In genomic region chr22:46035742-46036557, GRCh38 we compare ENCODE assay signal across 8 cellular contexts. TPM values are rescaled to one million over a fixed set of nuclear protein-coding genes. Genes with fewer than 3 reads are reported as not detected.
DNase-seq lines count a peak whose midpoint lies in the region; ATAC-seq and TF ChIP-seq lines count a peak whose summit lies in the region.

No MANE protein-coding gene starts in this region.

- peak overlapping the region; percentile 73 for H3K4me2 ChIP-seq in GM23248 (ENCODE audit: unreplicated experiment)
- peak overlapping the region; percentile 94 for H3K4me2 ChIP-seq in Karpas-422 (ENCODE audit: low read depth, low read length, poor library complexity, severe bottlenecking)

- H3K36me3 ChIP-seq in GM23248 (ENCODE audit: low read depth) (no peaks in the 10 kb centered on the region), Karpas-422 (ENCODE audit: insufficient read depth, low read length) (no peaks in the 10 kb centered on the region), RWPE2 (ENCODE audit: low read depth) (no peaks in the 10 kb centered on the region)

- peak overlapping the region; percentile 45 for H2AFZ ChIP-seq in GM23248
- H2AFZ ChIP-seq in Karpas-422 (ENCODE audit: low read length): no peak overlapping the region

- H3K9ac ChIP-seq in GM23248: peak overlapping the region; percentile 92
- H3K9ac ChIP-seq in Karpas-422 (ENCODE audit: low read length): peak overlapping the region; percentile 88

- peak overlapping the region; percentile 62 to 90 (median 87) for H3K27ac Mint-ChIP-seq in nephron

- peak overlapping the region; percentile 89 to 90 (median 89) for H3K4me3 Mint-ChIP-seq in nephron

- H3K4me1 Mint-ChIP-seq in nephron: peaks cover 18% of the 10 kb centered on the region

- H3K9me3 Mint-ChIP-seq in nephron: no peaks in the 10 kb centered on the region

- no peaks in the 10 kb centered on the region for H3K36me3 Mint-ChIP-seq in nephron (ENCODE audit: low read depth)

- H4K20me1 ChIP-seq in GM23248 (ENCODE audit: insufficient read depth) (no peaks in the 10 kb centered on the region), Karpas-422 (ENCODE audit: insufficient read depth, low read depth, low read length) (no peaks in the 10 kb centered on the region)

- H3F3A ChIP-seq in GM23248 (ENCODE audit: insufficient read depth): peaks cover 10% of the 10 kb centered on the region

- H3K27ac ChIP-seq in GM23248 (peak overlapping the region; percentile 83), Karpas-422 (ENCODE audit: low read length) (peak overlapping the region; percentile 50), RWPE2 (ENCODE audit: poor library complexity, severe bottlenecking) (peak overlapping the region; percentile 87)

- ATAC-seq in RWPE2 (ENCODE audit: low read depth): peak; percentile 79

- WGBS in GM23248 (ENCODE audit: low coverage in 1 of 2, low lambda C conversion rate in 2 of 2, missing lambda C conversion rate in 2 of 2), 2 experiments: 1% methylated on average over 27 to 72 of the region's 84 CpGs

- H3K79me2 ChIP-seq in GM23248 (ENCODE audit: insufficient read depth) (peaks cover 41% of the 10 kb centered on the region), Karpas-422 (ENCODE audit: low read length) (0 out of 2 replicates have a peak, but pooled peaks cover 3% of the 10 kb centered on the region)

- peak overlapping the region; percentile 81 for H3K4me3 ChIP-seq in GM23248
- peak overlapping the region; percentile 85 for H3K4me3 ChIP-seq in Karpas-422 (ENCODE audit: low read length)
- H3K4me3 ChIP-seq in RWPE2 (ENCODE audit: severe bottlenecking): peak overlapping the region; percentile 57
- H3K4me3 ChIP-seq in fibroblast of pulmonary artery (replicated peaks; ENCODE audit: low read depth, low read length): peak overlapping the region; percentile 68

- H3K9me3 ChIP-seq in GM23248 (ENCODE audit: low read depth) (no peaks in the 10 kb centered on the region), Karpas-422 (ENCODE audit: low read length) (no peaks in the 10 kb centered on the region), RWPE2 (ENCODE audit: severe bottlenecking) (no peaks in the 10 kb centered on the region)

- no peaks in the 10 kb centered on the region for H3K27me3 Mint-ChIP-seq in nephron (ENCODE audit: low read depth)

- no peak for TF ChIP-seq CTCF in RWPE2 (IDR thresholded peaks at IDR 0.05; ENCODE audit: poor library complexity, severe bottlenecking)
- TF ChIP-seq CTCF in fibroblast of pulmonary artery (IDR thresholded peaks at IDR 0.05; ENCODE audit: low read length, missing control alignments): no peak
- TF ChIP-seq CTCF in nephron (IDR thresholded peaks at IDR 0.05; ENCODE audit: unreplicated experiment in 3 of 3): no peak

- in situ Hi-C loops in GM23248 (cut with MboI): no loop called here

- H3K4me1 ChIP-seq in GM23248 (ENCODE audit: insufficient read depth): peaks cover 9% of the 10 kb centered on the region
- H3K4me1 ChIP-seq in Karpas-422 (ENCODE audit: low read length): peaks cover 29% of the 10 kb centered on the region
- H3K4me1 ChIP-seq in RWPE2 (ENCODE audit: insufficient read depth, poor library complexity, severe bottlenecking): peaks cover 29% of the 10 kb centered on the region

- DNase-seq in ELF-1 (ENCODE audit: low read depth, low spot score) (peak; percentile 99), GM23248 (peak; percentile 100), Karpas-422 (peak; percentile 100), RWPE2 (ENCODE audit: low spot score) (peak; percentile 98), fibroblast of pulmonary artery (ENCODE audit: low read depth) (peak; percentile 99)
- peak; percentile 100 for DNase-seq in activated effector memory CD4-positive, alpha-beta T cell treated with Interleukin-2 at 50 U/mL for 16 hours
- DNase-seq in stimulated activated naive CD4-positive, alpha-beta T cell treated with Interleukin-2 at 50 U/mL for 16 hours (lab: John Stamatoyannopoulos, UW): peak; percentile 99

- H3K9me2 ChIP-seq in GM23248 (ENCODE audit: insufficient read depth) (no peaks in the 10 kb centered on the region), Karpas-422 (replicated peaks; ENCODE audit: insufficient read depth, low read length) (no peaks in the 10 kb centered on the region)

- H3K27me3 ChIP-seq in GM23248 (replicated peaks; ENCODE audit: insufficient read depth): no peaks in the 10 kb centered on the region
- H3K27me3 ChIP-seq in Karpas-422 (ENCODE audit: low read length): no peaks in the 10 kb centered on the region
- H3K27me3 ChIP-seq in RWPE2 (ENCODE audit: insufficient read depth, poor library complexity, severe bottlenecking): no peaks in the 10 kb centered on the region

RNA-seq across cellular contexts. Expression of gene WNT7B, which starts 59.0 kb away (rescaled TPM):
- total RNA-seq in GM23248 (2014; rRNA removed; shearing (Covaris generic)): 0.25 TPM in 1 of 2 replicates, not detected in the other
- polyA plus RNA-seq in GM23248 (2016; fragmentation: Nextera tagmentation; extraction: Ambion mirVana): 0.10 TPM in 1 of 2 replicates, not detected in the other
- total RNA-seq in Karpas-422 (2014; rRNA removed; shearing (Covaris generic); ENCODE audit: low replicate concordance): not detected in 2 replicates

Comparison
In these comparisons a context has a peak if more than half of its experiments do, and no peak if none do; other contexts are left out.
1. Peak in every context shown above with its lines: DNase-seq, ATAC-seq, H3K4me3 ChIP-seq and H3K27ac ChIP-seq.